ENCODE assay signal across 8 cellular contexts in genomic region chr12:68808388-68809189, GRCh38. TPM values are rescaled to one million over a fixed set of nuclear protein-coding genes. Genes with fewer than 3 reads are reported as not detected.
DNase-seq lines count a peak whose midpoint lies in the region; ATAC-seq and TF ChIP-seq lines count a peak whose summit lies in the region.

No MANE protein-coding gene starts in this region.

- peak in 1 of 2 donors; percentile 44 for TF ChIP-seq POLR2A in vagina (IDR thresholded peaks at IDR 0.05)

- peaks cover 28% of the 10 kb centered on the region for H3K4me1 Mint-ChIP-seq in T-helper 1 cell treated with Interleukin-12 subunit alpha and Interleukin-12 subunit beta and Interleukin-4 antibody, amounts not matched to agents 30 μg/mL and 1 μg/mL, for 36 hours (ENCODE audit: low read depth)

- DNase-seq in NCI-H146 (lab: John Stamatoyannopoulos, UW) = peak; percentile 95
- DNase-seq in right cardiac atrium = peak; percentile 82 to 85 (median 83)
- DNase-seq in putamen (ENCODE audit: low spot score) = peak; percentile 53
- peak in 1 of 2 donors; percentile 97 for DNase-seq in vagina (ENCODE audit: extremely low spot score in 2 of 2)

- peaks cover 43% of the 10 kb centered on the region for H3K36me3 Mint-ChIP-seq in T-helper 1 cell treated with Interleukin-12 subunit alpha and Interleukin-12 subunit beta and Interleukin-4 antibody, amounts not matched to agents 30 μg/mL and 1 μg/mL, for 36 hours (ENCODE audit: low read depth)

- H3K4me1 ChIP-seq in right cardiac atrium (ENCODE audit: control insufficient read depth, insufficient read depth, low read length) = no peaks in the 10 kb centered on the region
- peaks cover 49% of the 10 kb centered on the region for H3K4me1 ChIP-seq in vagina

- peaks cover 0 to 22% of the 10 kb centered on the region in 2 donors for H3K36me3 ChIP-seq in vagina

- peak overlapping the region; percentile 91 for H3K4me3 Mint-ChIP-seq in T-helper 1 cell treated with Interleukin-12 subunit alpha and Interleukin-12 subunit beta and Interleukin-4 antibody, amounts not matched to agents 30 μg/mL and 1 μg/mL, for 36 hours

- under 1% methylated on average over 61 of the region's 61 CpGs for WGBS in right cardiac atrium

- ATAC-seq in GM18498 (IDR thresholded peaks at IDR 0.05; ENCODE audit: unreplicated experiment) (peak; percentile 55), HG02884 (IDR thresholded peaks at IDR 0.05; ENCODE audit: unreplicated experiment) (peak; percentile 53), right cardiac atrium (peak; percentile 75 to 91)

- peak overlapping the region; percentile 97 for H3K27ac ChIP-seq in angular gyrus (ENCODE audit: low read depth, low read length)
- H3K27ac ChIP-seq in right cardiac atrium (ENCODE audit: low read length) = peak overlapping the region; percentile 83
- H3K27ac ChIP-seq in vagina = peak overlapping the region; percentile 100

- H3K27me3 ChIP-seq in right cardiac atrium (ENCODE audit: control insufficient read depth, insufficient read depth) (no peaks in the 10 kb centered on the region), vagina (no peaks in the 10 kb centered on the region)

- no peaks in the 10 kb centered on the region for H3K9me3 Mint-ChIP-seq in T-helper 1 cell treated with Interleukin-12 subunit alpha and Interleukin-12 subunit beta and Interleukin-4 antibody, amounts not matched to agents 30 μg/mL and 1 μg/mL, for 36 hours

- H3K4me3 ChIP-seq in right cardiac atrium (ENCODE audit: low read length) = peak overlapping the region; percentile 74
- H3K4me3 ChIP-seq in vagina = peak overlapping the region; percentile 65 to 98

- intact Hi-C loops in right cardiac atrium (cut with DNase I) = no loop called here
- intact Hi-C loops in vagina (cut with DNase I) = no loop called here

- TF ChIP-seq CTCF in vagina (IDR thresholded peaks at IDR 0.05) = peak in 1 of 3 experiments; percentile 42

- peak overlapping the region; percentile 96 for H3K27ac Mint-ChIP-seq in T-helper 1 cell treated with Interleukin-12 subunit alpha and Interleukin-12 subunit beta and Interleukin-4 antibody, amounts not matched to agents 30 μg/mL and 1 μg/mL, for 36 hours

- H3K9me3 ChIP-seq in right cardiac atrium (ENCODE audit: control insufficient read depth, low read length) = no peaks in the 10 kb centered on the region
- H3K9me3 ChIP-seq in vagina = no peaks in the 10 kb centered on the region

- H3K27me3 Mint-ChIP-seq in T-helper 1 cell treated with Interleukin-12 subunit alpha and Interleukin-12 subunit beta and Interleukin-4 antibody, amounts not matched to agents 30 μg/mL and 1 μg/mL, for 36 hours (ENCODE audit: low read depth) = no peaks in the 10 kb centered on the region

RNA-seq across cellular contexts. Expression of gene MDM2, which starts 0.6 kb away (rescaled TPM):
- total RNA-seq in right cardiac atrium (10 to 100 TPM; 44.6 to 60.8 (median 48.8) TPM), vagina (75.9 TPM)
- 19.6 TPM for polyA plus RNA-seq in right cardiac atrium
